ENCODE assay signal across 7 cellular contexts in genomic region chr1:64960731-64961130, GRCh38. TPM values are rescaled to one million over a fixed set of nuclear protein-coding genes. Genes with fewer than 3 reads are reported as not detected.
DNase-seq lines count a peak whose midpoint lies in the region; ATAC-seq and TF ChIP-seq lines count a peak whose summit lies in the region.

No MANE protein-coding gene starts in this region.

- H3K4me1 ChIP-seq in naive thymus-derived CD4-positive, alpha-beta T cell (ENCODE audit: control insufficient read depth in 2 of 2, insufficient read depth in 2 of 2, low read length in 2 of 2), result peaks cover 77 to 78% of the 10 kb centered on the region in 2 donors
- H3K4me1 ChIP-seq in suprapubic skin, result peaks cover 51% of the 10 kb centered on the region

- H3K27me3 Mint-ChIP-seq in naive thymus-derived CD4-positive, alpha-beta T cell, result no peaks in the 10 kb centered on the region

- H3K27ac ChIP-seq in naive thymus-derived CD4-positive, alpha-beta T cell (ENCODE audit: low read depth, low read length), result peak overlapping the region; percentile 36
- H3K27ac ChIP-seq in suprapubic skin, result no peak overlapping the region

- CTCF ChIA-PET in naive thymus-derived CD4-positive, alpha-beta T cell (lab: Charles Lee), result interaction anchor here (1.2 kb wide), 1 partner anchor 96 kb away, joined by 3 read pairs; no protein-coding TSS in a partner anchor

- peaks cover 0 to 4% (median 0%) of the 10 kb centered on the region in 11 donors for H3K9me3 Mint-ChIP-seq in naive thymus-derived CD4-positive, alpha-beta T cell

- POLR2A ChIA-PET in naive thymus-derived CD4-positive, alpha-beta T cell (lab: Charles Lee), result interaction anchor here (0.8 to 1.7 kb wide), 5 partner anchors 41 to 109 kb away, joined by 3 to 5 read pairs (median 4); no protein-coding TSS in a partner anchor

- H3K4me1 Mint-ChIP-seq in naive thymus-derived CD4-positive, alpha-beta T cell, result peaks cover 20 to 74% (median 65%) of the 10 kb centered on the region in 7 donors

- H3K4me3 Mint-ChIP-seq in naive thymus-derived CD4-positive, alpha-beta T cell, result peak overlapping the region in 9 of 10 donors; percentile 8 to 95 (median 83)

- DNase-seq in naive thymus-derived CD4-positive, alpha-beta T cell, result no peak
- DNase-seq in RKO (ENCODE audit: low spot score) (no peak), suprapubic skin (ENCODE audit: low spot score in 2 of 2) (no peak), DMS79 treated with DMSO at 0.1 percent for 48 hours (lab: John Stamatoyannopoulos, UW) (no peak)

- TF ChIP-seq CTCF in suprapubic skin (IDR thresholded peaks at IDR 0.05), result no peak

- peak overlapping the region; percentile 10 for H3K4me3 ChIP-seq in naive thymus-derived CD4-positive, alpha-beta T cell (ENCODE audit: low read length)
- no peak overlapping the region for H3K4me3 ChIP-seq in suprapubic skin

- ATAC-seq in GM18861 (IDR thresholded peaks at IDR 0.05; ENCODE audit: unreplicated experiment), result peak; percentile 83
- ATAC-seq in GM21619 (IDR thresholded peaks at IDR 0.05; ENCODE audit: unreplicated experiment), result peak; percentile 57
- ATAC-seq in HG03442 (IDR thresholded peaks at IDR 0.05; ENCODE audit: unreplicated experiment), result peak; percentile 61
- ATAC-seq in naive thymus-derived CD4-positive, alpha-beta T cell, result peak; percentile 12

- TF ChIP-seq EP300 in suprapubic skin (IDR thresholded peaks at IDR 0.05), result no peak

- H3K9me3 ChIP-seq in naive thymus-derived CD4-positive, alpha-beta T cell (ENCODE audit: control insufficient read depth in 2 of 3, low read length in 3 of 3), result no peaks in the 10 kb centered on the region
- no peaks in the 10 kb centered on the region for H3K9me3 ChIP-seq in suprapubic skin

- no peaks in the 10 kb centered on the region for H3K27me3 ChIP-seq in naive thymus-derived CD4-positive, alpha-beta T cell (ENCODE audit: control insufficient read depth in 2 of 2, insufficient read depth in 2 of 2, low read length in 2 of 2)
- H3K27me3 ChIP-seq in suprapubic skin, result no peaks in the 10 kb centered on the region

- H3K36me3 Mint-ChIP-seq in naive thymus-derived CD4-positive, alpha-beta T cell, result peaks cover 0 to 11% (median 0%) of the 10 kb centered on the region in 5 donors

- TF ChIP-seq POLR2A in suprapubic skin (IDR thresholded peaks at IDR 0.05), result no peak

- H3K36me3 ChIP-seq in naive thymus-derived CD4-positive, alpha-beta T cell (ENCODE audit: control insufficient read depth in 2 of 3, insufficient read depth in 3 of 3, low read length in 3 of 3), result peaks cover 0 to 5% (median 0%) of the 10 kb centered on the region in 3 experiments
- H3K36me3 ChIP-seq in suprapubic skin, result no peaks in the 10 kb centered on the region

- intact Hi-C loops in naive thymus-derived CD4-positive, alpha-beta T cell (cut with micrococcal nuclease), result loop anchor here (10.0 kb wide), 3 partner anchors 216 to 1436 kb away; partner anchors contain the start of genes EFCAB7 (in 1 of the 2), ITGB3BP (in 1 of the 2) and RAVER2 (in 1 of the 2)

- H3K27ac Mint-ChIP-seq in naive thymus-derived CD4-positive, alpha-beta T cell, result peak overlapping the region; percentile 1 to 89 (median 62)

RNA-seq across cellular contexts. Expression of gene JAK1, which starts 5.6 kb away (rescaled TPM):
- total RNA-seq in naive thymus-derived CD4-positive, alpha-beta T cell, result 100 to 1,000 TPM; 210 to 365 (median 265) TPM
- polyA plus RNA-seq in naive thymus-derived CD4-positive, alpha-beta T cell, result 100 to 1,000 TPM; 197 to 288 TPM
- 100 to 1,000 TPM in 3 of 4 donors, 10 to 100 TPM in 1; 99.0 to 169 (median 127) TPM for total RNA-seq in suprapubic skin

Comparison
In these comparisons a context has a peak if more than half of its experiments do, and no peak if none do; other contexts are left out.
1. ATAC-seq: peak in every context shown above with its lines; median percentile 83 in GM18861; 61 in HG03442; 57 in GM21619; 12 in naive thymus-derived CD4-positive, alpha-beta T cell.